26 cellular contexts compared by ENCODE assay signal in genomic region chr2:172725284-172725683, GRCh38.
"Had no signal": no experiment of that assay in that cellular context is flagged by ENCODE, and none has a peak within 500 bp of the region (broad histone marks: within the 10 kb centered on the region; RNA-seq: fewer than 3 reads in every experiment).

No MANE protein-coding gene starts in this region.

- H3K36me3 ChIP-seq: colonic mucosa, esophagus squamous epithelium, gastrocnemius medialis, heart right ventricle, left lung had no signal

- H3K9me3 Mint-ChIP-seq: dendritic cell treated with granulocyte-macrophage colony-stimulating factor and Interleukin-4, amounts not matched to agents 40 ng/mL and 50 ng/mL, for 4 days; endodermal cell had no signal

- DNase-seq: colonic mucosa; cortex of kidney; effector CD8-positive, alpha-beta T cell; effector memory CD8-positive, alpha-beta T cell; endodermal cell; erythroblast; esophagus squamous epithelium; foreskin fibroblast; foreskin melanocyte; gastrocnemius medialis; glutamatergic neuron; head of caudate nucleus; heart right ventricle; hippocampal formation; left cardiac atrium; left lung; left ventricle myocardium superior; mammary epithelial cell; midbrain had no signal

- H3K4me1 ChIP-seq: colonic mucosa, esophagus squamous epithelium, gastrocnemius medialis, heart right ventricle, left lung had no signal

- H3K27ac Mint-ChIP-seq: dendritic cell treated with granulocyte-macrophage colony-stimulating factor and Interleukin-4, amounts not matched to agents 40 ng/mL and 50 ng/mL, for 4 days; effector memory CD8-positive, alpha-beta T cell; endodermal cell; memory B cell had no signal

- H3K27me3 Mint-ChIP-seq: dendritic cell treated with granulocyte-macrophage colony-stimulating factor and Interleukin-4, amounts not matched to agents 40 ng/mL and 50 ng/mL, for 4 days had no signal

- H3K4me3 ChIP-seq: colonic mucosa, esophagus squamous epithelium, gastrocnemius medialis, heart right ventricle, left lung, lung had no signal

- FAIRE-seq: endometrium, keratinocyte had no signal

- H3K4me3 Mint-ChIP-seq: dendritic cell treated with granulocyte-macrophage colony-stimulating factor and Interleukin-4, amounts not matched to agents 40 ng/mL and 50 ng/mL, for 4 days; effector memory CD8-positive, alpha-beta T cell; endodermal cell; memory B cell had no signal

- H3K4me1 Mint-ChIP-seq: memory B cell had no signal

- ATAC-seq: effector memory CD8-positive, alpha-beta T cell; esophagus mucosa; gastrocnemius medialis; heart right ventricle; left lung; left ventricle myocardium superior had no signal

- H3K27me3 ChIP-seq: colonic mucosa, esophagus squamous epithelium, gastrocnemius medialis, left lung had no signal

- H3K9me3 ChIP-seq: colonic mucosa, esophagus squamous epithelium, gastrocnemius medialis, left lung had no signal

- H3K27ac ChIP-seq: colonic mucosa, epithelial cell of prostate, esophagus squamous epithelium, gastrocnemius medialis, heart right ventricle, left lung had no signal
